ENCODE assay signal across 13 cellular contexts in the genomic region with DNA sequence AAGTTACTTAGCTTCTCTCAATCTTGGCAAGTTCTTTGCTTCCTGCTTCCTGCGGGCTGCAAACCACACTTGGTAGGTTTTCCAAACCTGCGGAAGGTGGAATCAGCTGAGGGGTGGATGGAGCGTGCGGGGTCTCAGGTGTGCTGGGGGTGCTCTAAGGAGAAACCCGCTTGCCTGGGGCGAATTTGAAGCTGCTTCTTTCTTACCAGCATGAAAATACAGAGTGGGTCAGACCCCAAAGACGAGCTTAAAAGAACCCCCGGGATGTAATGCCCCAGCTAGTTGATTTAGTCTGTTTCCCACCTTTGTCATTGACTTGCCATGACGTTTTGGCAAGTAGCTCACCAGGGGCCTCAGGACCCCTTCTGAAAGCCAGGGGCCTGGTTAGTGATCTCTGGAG. TPM values are rescaled to one million over a fixed set of nuclear protein-coding genes. Genes with fewer than 3 reads are reported as not detected.
A peak's percentile ranks its signal among the peaks of the same experiment; 100 is the strongest.
DNase-seq lines count a peak whose midpoint lies in the region; ATAC-seq, FAIRE-seq and TF ChIP-seq lines count a peak whose summit lies in the region.
"Had no signal": no experiment of that assay in that cellular context is flagged by ENCODE, and none has a peak within 500 bp of the region (broad histone marks: within the 10 kb centered on the region; RNA-seq: fewer than 3 reads in every experiment).

No MANE protein-coding gene starts in this region.

- FAIRE-seq in astrocyte (lab: Jason Lieb, UNC): no peak
- FAIRE-seq: D721Med had no signal

- intact Hi-C loops in activated CD8-positive, alpha-beta T cell treated with anti-CD3 and anti-CD28 coated beads for 36 hours (cut with micrococcal nuclease): loop anchor here (5.0 kb wide), 1 partner anchor 327 kb away; no protein-coding TSS in a partner anchor
- intact Hi-C loops in thyroid gland (cut with DNase I): loop anchor here (5.0 kb wide), 2 partner anchors 243 to 327 kb away; no protein-coding TSS in a partner anchor

- H2AFZ ChIP-seq in GM23248 (0 out of 2 replicates have a peak overlapping the region, but pooled peaks have one; percentile 36), astrocyte (ENCODE audit: low read depth, low read length) (no peak overlapping the region)

- H3K9me3 Mint-ChIP-seq in activated CD8-positive, alpha-beta T cell treated with anti-CD3 and anti-CD28 coated beads, Interleukin-2, amount 10 ng/mL, durations not matched to agents 7 days and 5 days (ENCODE audit: insufficient read depth): no peaks in the 10 kb centered on the region
- no peaks in the 10 kb centered on the region for H3K9me3 Mint-ChIP-seq in activated CD8-positive, alpha-beta T cell treated with anti-CD3 and anti-CD28 coated beads for 36 hours
- H3K9me3 Mint-ChIP-seq in astrocyte (ENCODE audit: unreplicated experiment) (no peaks in the 10 kb centered on the region), osteocyte (ENCODE audit: unreplicated experiment) (no peaks in the 10 kb centered on the region)
- H3K9me3 Mint-ChIP-seq: CD4-positive, alpha-beta T cell had no signal

- peaks cover 20% of the 10 kb centered on the region for H3K27me3 Mint-ChIP-seq in activated CD8-positive, alpha-beta T cell treated with anti-CD3 and anti-CD28 coated beads, Interleukin-2, amount 10 ng/mL, durations not matched to agents 7 days and 5 days (ENCODE audit: low read depth)
- peaks cover 31% of the 10 kb centered on the region for H3K27me3 Mint-ChIP-seq in activated CD8-positive, alpha-beta T cell treated with anti-CD3 and anti-CD28 coated beads for 36 hours
- peaks cover 4% of the 10 kb centered on the region for H3K27me3 Mint-ChIP-seq in astrocyte (ENCODE audit: low read depth, unreplicated experiment)
- no peaks in the 10 kb centered on the region for H3K27me3 Mint-ChIP-seq in osteocyte (ENCODE audit: unreplicated experiment)

- H3K4me1 ChIP-seq in GM23248 (ENCODE audit: insufficient read depth): peaks cover 5% of the 10 kb centered on the region; the same call in 1 of the 2 replicates
- peaks cover 13% of the 10 kb centered on the region for H3K4me1 ChIP-seq in astrocyte (ENCODE audit: insufficient read depth, low read length)
- no peaks in the 10 kb centered on the region for H3K4me1 ChIP-seq in thyroid gland
- H3K4me1 ChIP-seq: Caco-2 had no signal

- H3K9ac ChIP-seq in GM23248: no peak overlapping the region
- no peak overlapping the region for H3K9ac ChIP-seq in astrocyte (ENCODE audit: low read length)

- WGBS in GM23248 (ENCODE audit: low coverage in 1 of 2, low lambda C conversion rate in 2 of 2, missing lambda C conversion rate in 2 of 2), 2 experiments: 48 to 54% methylated on average over 9 of the region's 9 CpGs
- whole genome bisulfite sequencing in thyroid gland, 2 donors: 61 to 67% methylated on average over 9 of the region's 9 CpGs

- POLR2A ChIA-PET in activated CD8-positive, alpha-beta T cell treated with anti-CD3 and anti-CD28 coated beads, Interleukin-2, amount 10 ng/mL, durations not matched to agents 7 days and 5 days (lab: Charles Lee): no interaction called here
- POLR2A ChIA-PET in activated CD8-positive, alpha-beta T cell treated with anti-CD3 and anti-CD28 coated beads for 36 hours (lab: Charles Lee): no interaction called here

- TF ChIP-seq CTCF in activated CD8-positive, alpha-beta T cell treated with anti-CD3 and anti-CD28 coated beads for 36 hours (IDR thresholded peaks at IDR 0.05): no peak
- TF ChIP-seq CTCF in astrocyte (IDR thresholded peaks at IDR 0.05; ENCODE audit: insufficient read depth, low read depth, low read length) (no peak), osteocyte (IDR thresholded peaks at IDR 0.05) (no peak), thyroid gland (IDR thresholded peaks at IDR 0.05) (no peak)

- peaks cover 8% of the 10 kb centered on the region; the same call in 1 of the 2 replicates for H3F3A ChIP-seq in GM23248 (ENCODE audit: insufficient read depth)

- H3K4me3 Mint-ChIP-seq in activated CD8-positive, alpha-beta T cell treated with anti-CD3 and anti-CD28 coated beads, Interleukin-2, amount 10 ng/mL, durations not matched to agents 7 days and 5 days: no peak overlapping the region
- no peak overlapping the region for H3K4me3 Mint-ChIP-seq in activated CD8-positive, alpha-beta T cell treated with anti-CD3 and anti-CD28 coated beads for 36 hours
- H3K4me3 Mint-ChIP-seq in astrocyte (ENCODE audit: unreplicated experiment) (no peak overlapping the region), osteocyte (ENCODE audit: unreplicated experiment) (no peak overlapping the region)
- H3K4me3 Mint-ChIP-seq: CD4-positive, alpha-beta T cell had no signal

- H3K4me3 ChIP-seq in GM23248 (no peak overlapping the region), astrocyte (ENCODE audit: insufficient read depth, low read depth, low read length) (no peak overlapping the region), thyroid gland (replicated peaks in 1 of 3) (no peak overlapping the region)

- no peak overlapping the region for H3K27ac Mint-ChIP-seq in activated CD8-positive, alpha-beta T cell treated with anti-CD3 and anti-CD28 coated beads, Interleukin-2, amount 10 ng/mL, durations not matched to agents 7 days and 5 days
- H3K27ac Mint-ChIP-seq in activated CD8-positive, alpha-beta T cell treated with anti-CD3 and anti-CD28 coated beads for 36 hours: no peak overlapping the region
- H3K27ac Mint-ChIP-seq in astrocyte (ENCODE audit: unreplicated experiment) (peak overlapping the region; percentile 80), osteocyte (ENCODE audit: unreplicated experiment) (peak overlapping the region; percentile 46)
- H3K27ac Mint-ChIP-seq: CD4-positive, alpha-beta T cell had no signal

- in situ Hi-C loops in GM23248 (cut with MboI): loop anchor here (5.0 to 10.0 kb wide), 2 partner anchors 127 to 325 kb away; no protein-coding TSS in a partner anchor

- H3K27ac ChIP-seq in GM23248 (no peak overlapping the region), astrocyte (ENCODE audit: low read depth, low read length) (no peak overlapping the region), thyroid gland (no peak overlapping the region)
- H3K27ac ChIP-seq: C4-2B had no signal

- peak; percentile 16 for DNase-seq in activated CD8-positive, alpha-beta T cell treated with anti-CD3 and anti-CD28 coated beads, Interleukin-2, amount 10 ng/mL, durations not matched to agents 7 days and 5 days
- DNase-seq in activated CD8-positive, alpha-beta T cell treated with anti-CD3 and anti-CD28 coated beads for 36 hours: no peak
- DNase-seq in GM23248: no peak
- no peak for DNase-seq in astrocyte (ENCODE audit: low read depth)
- no peak for DNase-seq in osteocyte (ENCODE audit: extremely low spot score, unreplicated experiment)
- DNase-seq in glomerular visceral epithelial cell (ENCODE audit: extremely low spot score): no peak
- no peak for DNase-seq in thyroid gland
- DNase-seq: GOT3 had no signal

- no peaks in the 10 kb centered on the region for H3K36me3 Mint-ChIP-seq in activated CD8-positive, alpha-beta T cell treated with anti-CD3 and anti-CD28 coated beads, Interleukin-2, amount 10 ng/mL, durations not matched to agents 7 days and 5 days (ENCODE audit: low read depth)
- no peaks in the 10 kb centered on the region for H3K36me3 Mint-ChIP-seq in activated CD8-positive, alpha-beta T cell treated with anti-CD3 and anti-CD28 coated beads for 36 hours (ENCODE audit: low read depth)
- no peaks in the 10 kb centered on the region for H3K36me3 Mint-ChIP-seq in astrocyte (ENCODE audit: low read depth, unreplicated experiment)
- H3K36me3 Mint-ChIP-seq in osteocyte (ENCODE audit: unreplicated experiment): peaks cover 2% of the 10 kb centered on the region

- no peaks in the 10 kb centered on the region for H3K4me1 Mint-ChIP-seq in activated CD8-positive, alpha-beta T cell treated with anti-CD3 and anti-CD28 coated beads, Interleukin-2, amount 10 ng/mL, durations not matched to agents 7 days and 5 days (ENCODE audit: low read depth)
- peaks cover 3% of the 10 kb centered on the region for H3K4me1 Mint-ChIP-seq in activated CD8-positive, alpha-beta T cell treated with anti-CD3 and anti-CD28 coated beads for 36 hours (ENCODE audit: low read depth)
- peaks cover 19% of the 10 kb centered on the region for H3K4me1 Mint-ChIP-seq in astrocyte (ENCODE audit: low read depth, unreplicated experiment)
- peaks cover 39% of the 10 kb centered on the region for H3K4me1 Mint-ChIP-seq in osteocyte (ENCODE audit: unreplicated experiment)

- no peaks in the 10 kb centered on the region for H4K20me1 ChIP-seq in GM23248 (ENCODE audit: insufficient read depth)
- no peaks in the 10 kb centered on the region for H4K20me1 ChIP-seq in astrocyte (ENCODE audit: insufficient read depth, low read length)

- CTCF ChIA-PET in activated CD8-positive, alpha-beta T cell treated with anti-CD3 and anti-CD28 coated beads, Interleukin-2, amount 10 ng/mL, durations not matched to agents 7 days and 5 days (lab: Charles Lee): interaction anchor here (0.7 to 5.9 kb wide), 46 partner anchors 8 to 375 kb away, joined by 3 to 74 read pairs (median 4); partner anchors contain the start of gene FEM1B
- CTCF ChIA-PET in activated CD8-positive, alpha-beta T cell treated with anti-CD3 and anti-CD28 coated beads for 36 hours (lab: Charles Lee): interaction anchor here (0.6 to 6.3 kb wide), 54 partner anchors 8 to 376 kb away, joined by 3 to 74 read pairs (median 4); no protein-coding TSS in a partner anchor

- H3K79me2 ChIP-seq in GM23248 (ENCODE audit: insufficient read depth) (no peaks in the 10 kb centered on the region), astrocyte (ENCODE audit: insufficient read depth, low read length) (no peaks in the 10 kb centered on the region)

- H3K9me3 ChIP-seq in GM23248 (ENCODE audit: low read depth) (no peaks in the 10 kb centered on the region), astrocyte (ENCODE audit: insufficient read depth, low read depth, low read length) (no peaks in the 10 kb centered on the region), thyroid gland (no peaks in the 10 kb centered on the region)
- H3K9me3 ChIP-seq: Caco-2 had no signal

- H3K36me3 ChIP-seq in GM23248 (ENCODE audit: low read depth) (no peaks in the 10 kb centered on the region), astrocyte (ENCODE audit: insufficient read depth, low read length) (no peaks in the 10 kb centered on the region), thyroid gland (no peaks in the 10 kb centered on the region)

- H3K4me2 ChIP-seq in GM23248 (ENCODE audit: unreplicated experiment) (peak overlapping the region; percentile 31), astrocyte (ENCODE audit: low read length) (no peak overlapping the region)

- no peak for TF ChIP-seq POLR2A in thyroid gland (IDR thresholded peaks at IDR 0.05)

- H3K9me2 ChIP-seq in GM23248 (ENCODE audit: insufficient read depth): no peaks in the 10 kb centered on the region

- no peak for ATAC-seq in activated CD8-positive, alpha-beta T cell treated with anti-CD3 and anti-CD28 coated beads, Interleukin-2, amount 10 ng/mL, durations not matched to agents 7 days and 5 days
- no peak for ATAC-seq in activated CD8-positive, alpha-beta T cell treated with anti-CD3 and anti-CD28 coated beads for 36 hours
- no peak for ATAC-seq in HG03565 (IDR thresholded peaks at IDR 0.05; ENCODE audit: unreplicated experiment)

- H3K27me3 ChIP-seq in GM23248 (replicated peaks; ENCODE audit: insufficient read depth): no peaks in the 10 kb centered on the region
- no peaks in the 10 kb centered on the region for H3K27me3 ChIP-seq in astrocyte (ENCODE audit: insufficient read depth, low read length)
- H3K27me3 ChIP-seq in thyroid gland: no peaks in the 10 kb centered on the region

RNA-seq across cellular contexts. Expression of gene CORO2B, which starts 28.8 kb away (rescaled TPM):
- not detected for total RNA-seq in activated CD8-positive, alpha-beta T cell treated with anti-CD3 and anti-CD28 coated beads, Interleukin-2, amount 10 ng/mL, durations not matched to agents 7 days and 5 days
- total RNA-seq in activated CD8-positive, alpha-beta T cell treated with anti-CD3 and anti-CD28 coated beads for 36 hours: not detected
- total RNA-seq in GM23248 (2014; rRNA removed; shearing (Covaris generic)): 7.6 and 7.7 TPM in 2 replicates
- 2.7 and 3.7 TPM in 2 replicates for polyA plus RNA-seq in GM23248 (2016; fragmentation: Nextera tagmentation; extraction: Ambion mirVana)
- 6.2 and 7.4 TPM in 2 replicates for total RNA-seq in astrocyte
- total RNA-seq in osteocyte: 21.8 and 22.6 TPM in 2 replicates
- total RNA-seq in thyroid gland: 1 to 10 TPM; 3.1 to 9.6 (median 8.6) TPM
- total RNA-seq: CD4-positive, alpha-beta T cell had no signal

Comparison
In these comparisons a context has a peak if more than half of its experiments do, and no peak if none do; other contexts are left out.
1. H3K27ac Mint-ChIP-seq: peak in astrocyte (single experiment) and osteocyte (single experiment); none in activated CD8-positive, alpha-beta T cell treated with anti-CD3 and anti-CD28 coated beads, Interleukin-2, amount 10 ng/mL, durations not matched to agents 7 days and 5 days (single experiment) and activated CD8-positive, alpha-beta T cell treated with anti-CD3 and anti-CD28 coated beads for 36 hours (single experiment).